In the genomic region with DNA sequence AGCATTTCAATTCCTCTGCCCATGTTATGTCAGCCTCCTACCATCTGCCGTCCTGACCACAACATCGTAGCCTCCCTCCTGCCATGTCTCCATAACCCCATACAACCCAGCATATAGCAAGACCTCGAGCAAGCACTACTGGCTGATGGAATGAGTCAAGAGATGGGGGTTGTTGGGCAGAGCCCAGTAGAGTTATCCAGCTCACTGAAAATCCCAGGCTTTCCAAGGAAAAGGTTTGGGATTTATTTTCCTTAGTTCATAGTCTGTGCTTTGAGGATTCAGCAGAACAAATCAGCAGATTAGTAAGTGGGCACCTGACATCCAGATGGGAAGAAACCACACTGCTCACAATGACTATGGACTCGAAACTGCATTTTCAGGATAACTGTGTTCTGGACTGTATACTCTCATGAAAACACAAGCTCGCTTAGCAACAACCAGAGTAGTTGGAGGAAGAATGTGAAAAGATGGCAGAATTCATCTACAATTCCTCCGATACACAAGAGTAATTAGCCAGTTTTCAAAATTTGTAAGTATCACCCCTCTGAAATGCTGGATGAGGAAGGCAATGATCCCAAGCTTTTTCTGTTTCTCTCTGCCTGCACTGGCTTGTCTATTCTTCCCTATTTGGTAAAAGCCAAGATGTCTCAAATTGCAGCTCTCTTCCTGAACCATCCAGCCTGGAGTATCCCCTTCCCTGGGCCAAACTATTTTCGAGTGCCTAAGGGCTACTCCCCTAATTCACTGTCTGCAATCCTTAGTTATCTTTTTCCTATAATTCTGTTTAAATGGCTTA, we compare ENCODE assay signal across 11 cellular contexts.
DNase-seq lines count a peak whose midpoint lies in the region; ATAC-seq and TF ChIP-seq lines count a peak whose summit lies in the region.
"Had no signal": no experiment of that assay in that cellular context is flagged by ENCODE, and none has a peak within 500 bp of the region (broad histone marks: within the 10 kb centered on the region; RNA-seq: fewer than 3 reads in every experiment).

No MANE protein-coding gene starts in this region.

- H3K4me3 Mint-ChIP-seq in CD4-positive, CD25-positive, alpha-beta regulatory T cell, result peak overlapping the region in 3 of 4 donors; percentile 3 to 49 (median 8)
- no peak overlapping the region for H3K4me3 Mint-ChIP-seq in neural progenitor cell
- H3K4me3 Mint-ChIP-seq in progenitor cell of endocrine pancreas (ENCODE audit: low read depth), result no peak overlapping the region

- H3K9me3 ChIP-seq in CD4-positive, CD25-positive, alpha-beta regulatory T cell (ENCODE audit: control insufficient read depth in 2 of 2, low read length in 2 of 2), result no peaks in the 10 kb centered on the region
- H3K9me3 ChIP-seq in neural progenitor cell (ENCODE audit: low read depth), result peaks cover 3% of the 10 kb centered on the region
- H3K9me3 ChIP-seq: prostate gland had no signal

- no peaks in the 10 kb centered on the region for H3K27me3 ChIP-seq in CD4-positive, CD25-positive, alpha-beta regulatory T cell (ENCODE audit: control insufficient read depth, insufficient read depth, low read length)
- H3K27me3 ChIP-seq in neural progenitor cell, result no peaks in the 10 kb centered on the region

- peak overlapping the region; percentile 16 to 97 (median 51) for H3K27ac Mint-ChIP-seq in CD4-positive, CD25-positive, alpha-beta regulatory T cell
- H3K27ac Mint-ChIP-seq in neural progenitor cell (peak overlapping the region; percentile 76), progenitor cell of endocrine pancreas (no peak overlapping the region)

- H3K4me3 ChIP-seq in CD4-positive, CD25-positive, alpha-beta regulatory T cell (ENCODE audit: low read depth, low read length), result peak overlapping the region; percentile 72
- H3K4me3 ChIP-seq in neural progenitor cell, result no peak overlapping the region
- H3K4me3 ChIP-seq: prostate gland had no signal

- no peaks in the 10 kb centered on the region for H4K20me1 ChIP-seq in neural progenitor cell (ENCODE audit: low read depth)

- H3K9me3 Mint-ChIP-seq in CD4-positive, CD25-positive, alpha-beta regulatory T cell, result no peaks in the 10 kb centered on the region
- peaks cover 3% of the 10 kb centered on the region for H3K9me3 Mint-ChIP-seq in neural progenitor cell
- H3K9me3 Mint-ChIP-seq in progenitor cell of endocrine pancreas (ENCODE audit: low read depth), result peaks cover 14% of the 10 kb centered on the region
- H3K9me3 Mint-ChIP-seq: immature natural killer cell had no signal

- peaks cover 6 to 18% (median 10%) of the 10 kb centered on the region in 4 donors for H3K4me1 Mint-ChIP-seq in CD4-positive, CD25-positive, alpha-beta regulatory T cell
- peaks cover 13% of the 10 kb centered on the region for H3K4me1 Mint-ChIP-seq in neural progenitor cell
- H3K4me1 Mint-ChIP-seq in progenitor cell of endocrine pancreas (ENCODE audit: low read depth), result peaks cover 1% of the 10 kb centered on the region

- peak overlapping the region; percentile 50 for H2AFZ ChIP-seq in neural progenitor cell (replicated peaks)

- H3K36me3 Mint-ChIP-seq in CD4-positive, CD25-positive, alpha-beta regulatory T cell, result no peaks in the 10 kb centered on the region
- H3K36me3 Mint-ChIP-seq in neural progenitor cell (no peaks in the 10 kb centered on the region), progenitor cell of endocrine pancreas (ENCODE audit: insufficient read depth) (no peaks in the 10 kb centered on the region)
- H3K36me3 Mint-ChIP-seq: immature natural killer cell had no signal

- H3K79me2 ChIP-seq in neural progenitor cell (ENCODE audit: low read depth), result no peaks in the 10 kb centered on the region

- no peak overlapping the region for H3K4me2 ChIP-seq in neural progenitor cell

- peaks cover 8% of the 10 kb centered on the region for H3K4me1 ChIP-seq in CD4-positive, CD25-positive, alpha-beta regulatory T cell (ENCODE audit: control insufficient read depth, insufficient read depth, low read length, poor library complexity, severe bottlenecking)
- peaks cover 6% of the 10 kb centered on the region for H3K4me1 ChIP-seq in neural progenitor cell
- H3K4me1 ChIP-seq: prostate gland had no signal

- H3K9ac ChIP-seq in neural progenitor cell, result no peak overlapping the region

- no peaks in the 10 kb centered on the region for H3F3A ChIP-seq in neural progenitor cell (ENCODE audit: low read depth)

- ATAC-seq in CD4-positive, CD25-positive, alpha-beta regulatory T cell (ENCODE audit: low read depth in 2 of 2), result no peak
- ATAC-seq in GM19324 (IDR thresholded peaks at IDR 0.05; ENCODE audit: low FRiP score, unreplicated experiment), result peak; percentile 16

- TF ChIP-seq CTCF in neural progenitor cell (IDR thresholded peaks at IDR 0.05), result no peak
- TF ChIP-seq CTCF in progenitor cell of endocrine pancreas (IDR thresholded peaks at IDR 0.05; ENCODE audit: unreplicated experiment), result no peak

- no peak for DNase-seq in CD4-positive, CD25-positive, alpha-beta regulatory T cell
- DNase-seq in amniotic epithelial cell (ENCODE audit: low read depth) (peak; percentile 19), neural progenitor cell (ENCODE audit: low spot score) (no peak), NCI-H748 (lab: John Stamatoyannopoulos, UW; ENCODE audit: unreplicated experiment) (no peak), H4 (ENCODE audit: low spot score) (no peak), progenitor cell of endocrine pancreas (ENCODE audit: low spot score, unreplicated experiment) (no peak), DMS79 treated with DMSO at 0.1 percent for 48 hours (lab: John Stamatoyannopoulos, UW) (no peak)
- DNase-seq: immature natural killer cell, NCI-H526 had no signal

- no peaks in the 10 kb centered on the region for H3K27me3 Mint-ChIP-seq in CD4-positive, CD25-positive, alpha-beta regulatory T cell
- peaks cover 4% of the 10 kb centered on the region for H3K27me3 Mint-ChIP-seq in neural progenitor cell (ENCODE audit: insufficient read depth, low read depth)
- no peaks in the 10 kb centered on the region for H3K27me3 Mint-ChIP-seq in progenitor cell of endocrine pancreas

- no peaks in the 10 kb centered on the region for H3K36me3 ChIP-seq in CD4-positive, CD25-positive, alpha-beta regulatory T cell (ENCODE audit: control insufficient read depth, insufficient read depth, low read length)
- no peaks in the 10 kb centered on the region for H3K36me3 ChIP-seq in neural progenitor cell
- H3K36me3 ChIP-seq: prostate gland had no signal

- H3K27ac ChIP-seq in CD4-positive, CD25-positive, alpha-beta regulatory T cell (ENCODE audit: insufficient read depth, low read length, poor library complexity, severe bottlenecking), result no peak overlapping the region
- no peak overlapping the region for H3K27ac ChIP-seq in neural progenitor cell
- H3K27ac ChIP-seq: prostate gland had no signal

Comparison
In these comparisons a context has a peak if more than half of its experiments do, and no peak if none do; other contexts are left out.
1. H3K4me3 Mint-ChIP-seq: peak in CD4-positive, CD25-positive, alpha-beta regulatory T cell (3 of 4); none in neural progenitor cell (single experiment) and progenitor cell of endocrine pancreas (single experiment).